10 cellular contexts compared by ENCODE assay signal in genomic region chr11:64694821-64695365, GRCh38. TPM values are rescaled to one million over a fixed set of nuclear protein-coding genes. Genes with fewer than 3 reads are reported as not detected.
A peak's percentile ranks its signal among the peaks of the same experiment; 100 is the strongest.
DNase-seq lines count a peak whose midpoint lies in the region; ATAC-seq, FAIRE-seq and TF ChIP-seq lines count a peak whose summit lies in the region.
"Had no signal": no experiment of that assay in that cellular context is flagged by ENCODE, and none has a peak within 500 bp of the region (broad histone marks: within the 10 kb centered on the region; RNA-seq: fewer than 3 reads in every experiment).

No MANE protein-coding gene starts in this region.

- H3K79me2 ChIP-seq in K562 (ENCODE audit: control insufficient read depth, insufficient read depth, low read length), result no peaks in the 10 kb centered on the region

- no peak for TF ChIP-seq RAD21 in K562 (CRISPR knock-in tag; conservative IDR thresholded peaks at IDR 0.05 in 1 of 2, IDR thresholded peaks at IDR 0.05 in 1 of 2)

- H3K27me3 ChIP-seq in K562 (ENCODE audit: control insufficient read depth in 2 of 2, insufficient read depth in 2 of 2, low read length in 2 of 2), result peaks cover 10 to 70% of the 10 kb centered on the region in 2 experiments; a peak in 4 of 5 replicates
- peaks cover 0 to 35% (median 30%) of the 10 kb centered on the region in 7 donors for H3K27me3 ChIP-seq in heart right ventricle
- H3K27me3 ChIP-seq in MG63, result no peaks in the 10 kb centered on the region
- H3K27me3 ChIP-seq: pancreas had no signal

- no peak for TF ChIP-seq POLR2A in K562 (conservative IDR thresholded peaks at IDR 0.05)

- DNase-seq in GM19239 (ENCODE audit: insufficient read length, low spot score) (peak; percentile 58), NCI-H2107 (lab: John Stamatoyannopoulos, UW) (peak; percentile 6), K562 (ENCODE audit: extremely low read depth in 1 of 4, low spot score in 3 of 4) (no peak), retina (peak; percentile 82), heart right ventricle (no peak), MG63 (no peak), midbrain (lab: John Stamatoyannopoulos, UW) (no peak)
- DNase-seq: activated CD4-positive, alpha-beta memory T cell treated with anti-CD3 and anti-CD28 coated beads for 36 hours; pancreas had no signal

- intact Hi-C loops in K562 (cut with micrococcal nuclease) (no loop called here), heart right ventricle (cut with DNase I) (no loop called here)

- H3K36me3 ChIP-seq in K562 (ENCODE audit: control insufficient read depth, insufficient read depth, low read length) (no peaks in the 10 kb centered on the region), heart right ventricle (no peaks in the 10 kb centered on the region), MG63 (no peaks in the 10 kb centered on the region)
- H3K36me3 ChIP-seq: pancreas had no signal

- H3K4me1 ChIP-seq in K562 (replicated peaks in 1 of 2; ENCODE audit: control insufficient read depth in 2 of 2, insufficient read depth in 2 of 2, low read length in 2 of 2) (no peaks in the 10 kb centered on the region; a peak in 1 of 5 replicates), heart right ventricle (peaks cover 0 to 3% (median 0%) of the 10 kb centered on the region in 9 donors)
- H3K4me1 ChIP-seq: pancreas had no signal

- H3K9me1 ChIP-seq in K562 (ENCODE audit: control insufficient read depth, insufficient read depth, low read length), result no peaks in the 10 kb centered on the region

- no peak for FAIRE-seq in GM19239 (lab: Jason Lieb, UNC)
- no peak for FAIRE-seq in K562 (lab: Jason Lieb, UNC)
- FAIRE-seq: frontal cortex, pancreas had no signal

- POLR2A ChIA-PET in K562 (lab: Yijun Ruan, JAX), result interaction anchor here (0.7 to 1.9 kb wide), 3 partner anchors 10 to 130 kb away, joined by 3 to 8 read pairs (median 3); no protein-coding TSS in a partner anchor

- 0 out of 4 replicates have a peak overlapping the region, but pooled peaks of 1 of the 2 experiments have one; percentile 15 for H3K9ac ChIP-seq in K562 (ENCODE audit: insufficient read depth in 1 of 2, low read depth in 2 of 2, low read length in 2 of 2)

- no peak overlapping the region for H2AFZ ChIP-seq in K562 (ENCODE audit: low read depth, low read length)

- in situ Hi-C loops in K562 (cut with MboI), result no loop called here

- H4K20me1 ChIP-seq in K562 (replicated peaks; ENCODE audit: control insufficient read depth, insufficient read depth, low read length), result no peaks in the 10 kb centered on the region

- no peak overlapping the region for H3K4me3 ChIP-seq in K562
- no peak overlapping the region for H3K4me3 ChIP-seq in heart right ventricle
- no peak overlapping the region for H3K4me3 ChIP-seq in MG63
- H3K4me3 ChIP-seq: pancreas had no signal

- no TSS peak for BruUV-seq in K562 (replicated peaks; lab: Mats Ljungman, UMichigan)

- H3K27ac ChIP-seq in K562 (ENCODE audit: extremely low read depth, low read depth, low read length), result no peak overlapping the region
- H3K27ac ChIP-seq in heart right ventricle, result no peak overlapping the region
- H3K27ac ChIP-seq: pancreas had no signal

- no peak for TF ChIP-seq CTCF in K562 (IDR thresholded peaks at IDR 0.05 in 2 of 3, conservative IDR thresholded peaks at IDR 0.05 in 1 of 3; ENCODE audit: insufficient read depth in 2 of 3, low read depth in 1 of 3, low read length in 3 of 3)
- TF ChIP-seq CTCF in heart right ventricle (IDR thresholded peaks at IDR 0.05), result no peak

- WGBS in K562 (ENCODE audit: insufficient coverage, low coverage, missing lambda C conversion rate), result 5% methylated on average over 5 of the region's 5 CpGs
- WGBS in heart right ventricle, 2 donors, result 48 to 49% methylated on average over 5 of the region's 5 CpGs

- ATAC-seq in K562 (no peak), heart right ventricle (no peak)

- CTCF ChIA-PET in K562 (lab: Yijun Ruan, JAX; ENCODE audit: low intra/inter-chr PET ratio), result no interaction called here

- H3K9me3 ChIP-seq in K562 (replicated peaks; ENCODE audit: control insufficient read depth, insufficient read depth, low read depth, low read length), result no peaks in the 10 kb centered on the region
- H3K9me3 ChIP-seq in heart right ventricle, result no peaks in the 10 kb centered on the region
- no peaks in the 10 kb centered on the region for H3K9me3 ChIP-seq in MG63
- H3K9me3 ChIP-seq: pancreas had no signal

- no peak overlapping the region for H3K4me2 ChIP-seq in K562 (ENCODE audit: insufficient read depth, low read length)

- TF ChIP-seq EP300 in K562 (IDR thresholded peaks at IDR 0.05; ENCODE audit: low read length), result no peak

TF ChIP-seq in K562, 482 proteins besides CTCF, POLR2A, EP300 and RAD21 (continues in another document):
- TF ChIP-seq GTF2F1 (IDR thresholded peaks at IDR 0.05; ENCODE audit: low read depth, low read length) (no peak), YY1 (IDR thresholded peaks at IDR 0.05; ENCODE audit: borderline replicate concordance in 1 of 3, control insufficient read depth in 1 of 3, extremely low read depth in 1 of 3, insufficient read depth in 3 of 3, insufficient read length in 1 of 3, insufficient replicate concordance in 2 of 3, low read depth in 1 of 3, low read length in 2 of 3) (peak in 2 of 3 experiments; percentile 30 to 33), SP2 (IDR thresholded peaks at IDR 0.05; ENCODE audit: extremely low read depth, low read depth, low read length, poor library complexity, severe bottlenecking) (no peak), ARID2 (IDR thresholded peaks at IDR 0.05) (no peak), VEZF1 (CRISPR knock-in tag; IDR thresholded peaks at IDR 0.05) (no peak), MCM7 (IDR thresholded peaks at IDR 0.05) (no peak), HSF4 (CRISPR knock-in tag; IDR thresholded peaks at IDR 0.05; ENCODE audit: borderline replicate concordance) (no peak), MEF2A (IDR thresholded peaks at IDR 0.05; ENCODE audit: control insufficient read depth, low read depth, low read length) (no peak), ZKSCAN8 (CRISPR knock-in tag; IDR thresholded peaks at IDR 0.05) (no peak), MCM2 (IDR thresholded peaks at IDR 0.05; ENCODE audit: low read depth) (no peak)

RNA-seq across cellular contexts. Expression of gene NRXN2, which starts 28.1 kb away (rescaled TPM):
- total RNA-seq in K562 (2011; cell fraction: chromatin; rRNA removed; ENCODE audit: low replicate concordance), result 0.81 and 1.7 TPM in 2 replicates
- 2.2 and 2.4 TPM in 2 replicates for total RNA-seq in K562 (2011; cell fraction: nucleolus; rRNA removed)
- 1.5 and 2.8 TPM in 2 replicates for total RNA-seq in K562 (2011; cell fraction: nucleoplasm; rRNA removed)
- total RNA-seq in K562 (2014; rRNA removed), result 0.45 and 0.53 TPM in 2 replicates
- not detected in 2 replicates for total RNA-seq in K562 (2014; rRNA removed; fragmentation: Illumina TruSeq; extraction: Trizol)
- total RNA-seq in K562 (2015; rRNA removed; fragmentation: Illumina TruSeq; extraction: Trizol), result 0.11 TPM in 1 of 2 replicates, not detected in the other
- 0.47 and 0.69 TPM in 2 replicates for total RNA-seq in K562 (2021)
- polyA plus RNA-seq in K562 (2011; rRNA removed), result 0.15 and 0.18 TPM in 2 replicates
- 0.09 and 1.3 TPM in 2 replicates for polyA plus RNA-seq in K562 (2011; cell fraction: cytosol; rRNA removed)
- polyA plus RNA-seq in K562 (2011; cell fraction: nucleus; rRNA removed), result 0.70 and 0.88 TPM in 2 replicates
- polyA plus RNA-seq in K562 (2012), result 0.33 and 0.36 TPM in 2 replicates
- 0.07 and 0.08 TPM in 2 replicates for polyA plus RNA-seq in K562 (2014; fragmentation: Illumina TruSeq; extraction: Trizol)
- polyA plus RNA-seq in K562 (2014; fragmentation: Nextera tagmentation; extraction: Ambion mirVana), result not detected
- polyA plus RNA-seq in K562 (2014; rRNA removed), result 0.12 TPM in 1 of 2 replicates, not detected in the other
- 0.09 and 0.53 TPM in 2 replicates for polyA minus RNA-seq in K562 (2011; rRNA and poly(A)+ RNA removed)
- 3.1 TPM in 1 of 2 replicates, not detected in the other for polyA minus RNA-seq in K562 (2011; cell fraction: cytosol; rRNA and poly(A)+ RNA removed)
- 1.3 and 1.7 TPM in 2 replicates for polyA minus RNA-seq in K562 (2011; cell fraction: nucleus; rRNA and poly(A)+ RNA removed)
- 1 to 10 TPM in 6 of 10 donors, under 1 TPM in 4; 0.81 to 5.5 (median 1.4) TPM for total RNA-seq in heart right ventricle
- 1 to 10 TPM in 1 of 2 donors, under 1 TPM in 1; 0.45 to 1.8 TPM for polyA plus RNA-seq in heart right ventricle
- total RNA-seq in MG63 (2014; rRNA removed; shearing (Covaris generic); ENCODE audit: low replicate concordance), result 4.2 and 12.7 TPM in 2 replicates

RNA-seq across cellular contexts. Expression of gene RASGRP2, which starts 49.0 kb away (rescaled TPM):
- 26.8 and 84.8 TPM in 2 replicates for total RNA-seq in K562 (2011; cell fraction: chromatin; rRNA removed; ENCODE audit: low replicate concordance)
- 33.2 and 45.9 TPM in 2 replicates for total RNA-seq in K562 (2011; cell fraction: nucleolus; rRNA removed)
- total RNA-seq in K562 (2011; cell fraction: nucleoplasm; rRNA removed), result 30.1 and 31.5 TPM in 2 replicates
- total RNA-seq in K562 (2014; rRNA removed), result 10.8 and 12.3 TPM in 2 replicates
- total RNA-seq in K562 (2014; rRNA removed; fragmentation: Illumina TruSeq; extraction: Trizol), result 4.2 and 5.3 TPM in 2 replicates
- 4.1 and 5.0 TPM in 2 replicates for total RNA-seq in K562 (2015; rRNA removed; fragmentation: Illumina TruSeq; extraction: Trizol)
- 14.6 and 15.8 TPM in 2 replicates for total RNA-seq in K562 (2021)
- polyA plus RNA-seq in K562 (2011; rRNA removed), result 15.7 and 16.6 TPM in 2 replicates
- 13.8 and 38.4 TPM in 2 replicates for polyA plus RNA-seq in K562 (2011; cell fraction: cytosol; rRNA removed)
- polyA plus RNA-seq in K562 (2011; cell fraction: nucleus; rRNA removed), result 53.6 and 109 TPM in 2 replicates
- polyA plus RNA-seq in K562 (2012), result 19.5 and 23.1 TPM in 2 replicates
- polyA plus RNA-seq in K562 (2014; fragmentation: Illumina TruSeq; extraction: Trizol), result 5.5 and 6.3 TPM in 2 replicates
- polyA plus RNA-seq in K562 (2014; fragmentation: Nextera tagmentation; extraction: Ambion mirVana), result 1 to 10 TPM in 1 of 2 experiments, under 1 TPM in 1; 0.87 to 1.1 TPM
- 15.8 and 22.7 TPM in 2 replicates for polyA plus RNA-seq in K562 (2014; rRNA removed)
- polyA minus RNA-seq in K562 (2011; rRNA and poly(A)+ RNA removed), result 3.7 and 10.1 TPM in 2 replicates
- 12.1 and 13.2 TPM in 2 replicates for polyA minus RNA-seq in K562 (2011; cell fraction: cytosol; rRNA and poly(A)+ RNA removed)
- polyA minus RNA-seq in K562 (2011; cell fraction: nucleus; rRNA and poly(A)+ RNA removed), result 16.0 and 20.5 TPM in 2 replicates
- total RNA-seq in heart right ventricle, result 10 to 100 TPM; 18.9 to 49.8 (median 25.4) TPM
- polyA plus RNA-seq in heart right ventricle, result 100 to 1,000 TPM in 1 of 2 donors, 10 to 100 TPM in 1; 31.3 to 128 TPM
- not detected in 2 replicates for total RNA-seq in MG63 (2014; rRNA removed; shearing (Covaris generic); ENCODE audit: low replicate concordance)

Comparison
In these comparisons a context has a peak if more than half of its experiments do, and no peak if none do; other contexts are left out.
1. DNase-seq: peak in GM19239 (single experiment), NCI-H2107 (single experiment) and retina (single experiment); none in K562 (0 of 4), heart right ventricle (0 of 2), MG63 (single experiment) and midbrain (single experiment).